ENCODE assay signal across 1 cellular context in genomic region chr1:168907053-168907452, GRCh38.
TF ChIP-seq lines count a peak whose summit lies in the region.

No MANE protein-coding gene starts in this region.

TF ChIP-seq in HCT116, 20 proteins besides CTCF, POLR2A, EP300 and RAD21 (continued from another document):
- no peak for TF ChIP-seq EGR1 (IDR thresholded peaks at IDR 0.05; ENCODE audit: low read depth)
- TF ChIP-seq SRF (IDR thresholded peaks at IDR 0.05; ENCODE audit: low read depth): no peak
- no peak for TF ChIP-seq POLR2AphosphoS5 (IDR thresholded peaks at IDR 0.05; ENCODE audit: low read depth, low read length)
- TF ChIP-seq SP1 (IDR thresholded peaks at IDR 0.05; ENCODE audit: low read depth): no peak
- TF ChIP-seq EZH2phosphoT487 (IDR thresholded peaks at IDR 0.05; ENCODE audit: borderline replicate concordance): no peak
- TF ChIP-seq REST (IDR thresholded peaks at IDR 0.05; ENCODE audit: low read depth): no peak
- no peak for TF ChIP-seq MAX (IDR thresholded peaks at IDR 0.05)
- no peak for TF ChIP-seq CBX3 (IDR thresholded peaks at IDR 0.05; ENCODE audit: low read depth)
- no peak for TF ChIP-seq SIN3A (IDR thresholded peaks at IDR 0.05; ENCODE audit: low read depth)
- TF ChIP-seq TCF7L2 (IDR thresholded peaks at IDR 0.05; ENCODE audit: borderline replicate concordance, extremely low read depth, insufficient read depth, insufficient read length): no peak
- no peak for TF ChIP-seq ATF3 (IDR thresholded peaks at IDR 0.05)
